ENCODE assay signal across 8 cellular contexts in genomic region chr10:33330543-33331019, GRCh38. TPM values are rescaled to one million over a fixed set of nuclear protein-coding genes. Genes with fewer than 3 reads are reported as not detected.
DNase-seq lines count a peak whose midpoint lies in the region; ATAC-seq and FAIRE-seq lines count a peak whose summit lies in the region.

No MANE protein-coding gene starts in this region.

- no CpG with 5 or more reads among the region's 11 CpGs for WGBS in neuronal stem cell (ENCODE audit: extremely low coverage in 2 of 2, insufficient read length in 2 of 2, insufficient replicate concordance in 1 of 2), 2 donors

- no peak overlapping the region for H4K91ac ChIP-seq in neuronal stem cell (ENCODE audit: low read depth, low read length, poor library complexity)

- no peak overlapping the region for H3K4ac ChIP-seq in neuronal stem cell (ENCODE audit: low read length)

- intact Hi-C loops in activated T-helper 2 cell treated with anti-CD3 and anti-CD28 coated beads, Interferon-gamma antibody, Interleukin-2, Interleukin-4, amounts not matched to agents 10 μg/mL and 5 μg/mL and 100 μg/mL, durations not matched to agents 14 hours and 24 hours and 36 hours (cut with micrococcal nuclease), result loop anchor here (1.0 to 10.0 kb wide), 4 partner anchors 78 to 334 kb away; no protein-coding TSS in a partner anchor

- H2BK12ac ChIP-seq in neuronal stem cell (ENCODE audit: low read length), result no peak overlapping the region

- FAIRE-seq in A204.1 (lab: Jason Lieb, UNC), result peak; percentile 95

- H2BK120ac ChIP-seq in neuronal stem cell (ENCODE audit: low read depth, low read length), result no peak overlapping the region

- no peak overlapping the region for H4K8ac ChIP-seq in neuronal stem cell (ENCODE audit: low read depth, low read length)

- DNase-seq in KG1 (lab: John Stamatoyannopoulos, UW) (peak; percentile 44), RPMI8226 (peak; percentile 57), fibroblast of the conjunctiva (ENCODE audit: low read depth) (peak; percentile 85), neuronal stem cell (ENCODE audit: low spot score) (peak; percentile 80)
- peak; percentile 59 for DNase-seq in activated T-helper 2 cell treated with anti-CD3 and anti-CD28 coated beads, Interferon-gamma antibody, Interleukin-2, Interleukin-4, amounts not matched to agents 10 μg/mL and 5 μg/mL and 100 μg/mL, durations not matched to agents 14 hours and 24 hours and 36 hours (ENCODE audit: low spot score)

- no peaks in the 10 kb centered on the region for H3K9me3 Mint-ChIP-seq in activated T-helper 2 cell treated with anti-CD3 and anti-CD28 coated beads, Interferon-gamma antibody, Interleukin-2, Interleukin-4, amounts not matched to agents 10 μg/mL and 5 μg/mL and 100 μg/mL, durations not matched to agents 14 hours and 24 hours and 36 hours

- H3K9me3 ChIP-seq in neuronal stem cell (replicated peaks in 1 of 2; ENCODE audit: control insufficient read depth in 2 of 2, insufficient read depth in 1 of 2, low read depth in 1 of 2, low read length in 2 of 2) (peaks cover 0 to 13% of the 10 kb centered on the region in 2 donors), stomach smooth muscle (ENCODE audit: control insufficient read depth in 2 of 2, low read length in 2 of 2) (no peaks in the 10 kb centered on the region)

- H3K4me3 Mint-ChIP-seq in activated T-helper 2 cell treated with anti-CD3 and anti-CD28 coated beads, Interferon-gamma antibody, Interleukin-2, Interleukin-4, amounts not matched to agents 10 μg/mL and 5 μg/mL and 100 μg/mL, durations not matched to agents 14 hours and 24 hours and 36 hours (ENCODE audit: low read depth), result no peak overlapping the region

- H3K36me3 ChIP-seq in neuronal stem cell (replicated peaks in 1 of 2; ENCODE audit: control insufficient read depth in 2 of 2, insufficient read depth in 2 of 2, low read length in 2 of 2) (peaks cover 0 to 63% of the 10 kb centered on the region in 2 donors), stomach smooth muscle (ENCODE audit: control insufficient read depth in 2 of 2, insufficient read depth in 2 of 2, low read length in 2 of 2) (peaks cover 0 to 4% of the 10 kb centered on the region in 2 donors)

- H3K27me3 ChIP-seq in neuronal stem cell (ENCODE audit: control insufficient read depth in 3 of 3, insufficient read depth in 3 of 3, low read depth in 1 of 3, low read length in 3 of 3), result no peaks in the 10 kb centered on the region
- H3K27me3 ChIP-seq in stomach smooth muscle (ENCODE audit: control insufficient read depth in 1 of 2, insufficient read depth in 2 of 2, low read length in 2 of 2), result no peaks in the 10 kb centered on the region

- H3K4me1 ChIP-seq in neuronal stem cell (ENCODE audit: control insufficient read depth in 2 of 2, insufficient read depth in 1 of 2, low read depth in 1 of 2, low read length in 2 of 2) (peaks cover 4 to 15% of the 10 kb centered on the region in 2 donors), stomach smooth muscle (ENCODE audit: control insufficient read depth, insufficient read depth, low read length) (peaks cover 10% of the 10 kb centered on the region)

- peaks cover 28% of the 10 kb centered on the region for H3K4me1 Mint-ChIP-seq in activated T-helper 2 cell treated with anti-CD3 and anti-CD28 coated beads, Interferon-gamma antibody, Interleukin-2, Interleukin-4, amounts not matched to agents 10 μg/mL and 5 μg/mL and 100 μg/mL, durations not matched to agents 14 hours and 24 hours and 36 hours (ENCODE audit: low read depth)

- no peak overlapping the region for H3K14ac ChIP-seq in neuronal stem cell (ENCODE audit: low read length)

- no peak overlapping the region for H2AK5ac ChIP-seq in neuronal stem cell (ENCODE audit: low read depth, low read length)

- no peaks in the 10 kb centered on the region for H3K36me3 Mint-ChIP-seq in activated T-helper 2 cell treated with anti-CD3 and anti-CD28 coated beads, Interferon-gamma antibody, Interleukin-2, Interleukin-4, amounts not matched to agents 10 μg/mL and 5 μg/mL and 100 μg/mL, durations not matched to agents 14 hours and 24 hours and 36 hours (ENCODE audit: low read depth)

- H2AFZ ChIP-seq in neuronal stem cell (ENCODE audit: low read length), result no peak overlapping the region

- no peak overlapping the region for H2BK5ac ChIP-seq in neuronal stem cell (ENCODE audit: low read length)

- ATAC-seq in GM18498 (IDR thresholded peaks at IDR 0.05; ENCODE audit: unreplicated experiment), result peak; percentile 68

- peak overlapping the region in 1 of 2 donors; percentile 86 for H3K4me3 ChIP-seq in neuronal stem cell (ENCODE audit: low read length in 2 of 2)
- H3K4me3 ChIP-seq in stomach smooth muscle (ENCODE audit: low read length in 2 of 2), result peak overlapping the region; percentile 77 to 85

- H3K79me1 ChIP-seq in neuronal stem cell (ENCODE audit: low read depth, low read length), result no peaks in the 10 kb centered on the region

- H2BK15ac ChIP-seq in neuronal stem cell (ENCODE audit: low read length), result no peak overlapping the region

- no peak overlapping the region for H3K18ac ChIP-seq in neuronal stem cell (ENCODE audit: low read length)

- no peak overlapping the region for H3K27ac Mint-ChIP-seq in activated T-helper 2 cell treated with anti-CD3 and anti-CD28 coated beads, Interferon-gamma antibody, Interleukin-2, Interleukin-4, amounts not matched to agents 10 μg/mL and 5 μg/mL and 100 μg/mL, durations not matched to agents 14 hours and 24 hours and 36 hours

- no peak overlapping the region for H3K4me2 ChIP-seq in neuronal stem cell (ENCODE audit: insufficient read depth, low read length, poor library complexity, severe bottlenecking)

- peaks cover 49% of the 10 kb centered on the region for H3K27me3 Mint-ChIP-seq in activated T-helper 2 cell treated with anti-CD3 and anti-CD28 coated beads, Interferon-gamma antibody, Interleukin-2, Interleukin-4, amounts not matched to agents 10 μg/mL and 5 μg/mL and 100 μg/mL, durations not matched to agents 14 hours and 24 hours and 36 hours (ENCODE audit: low read depth)

- H3K9ac ChIP-seq in neuronal stem cell (ENCODE audit: low read depth, low read length, poor library complexity) (no peak overlapping the region), stomach smooth muscle (ENCODE audit: low read length in 2 of 2) (peak overlapping the region in 1 of 2 donors; percentile 11)

- H3K23ac ChIP-seq in neuronal stem cell (ENCODE audit: low read depth, low read length, poor library complexity), result no peak overlapping the region

- no peak overlapping the region for H3K27ac ChIP-seq in neuronal stem cell (replicated peaks; ENCODE audit: low read length)
- H3K27ac ChIP-seq in stomach smooth muscle (ENCODE audit: low read length), result no peak overlapping the region

RNA-seq across cellular contexts. Expression of gene NRP1, which starts 3.9 kb away (rescaled TPM):
- 6.1 and 6.6 TPM in 2 replicates for total RNA-seq in activated T-helper 2 cell treated with anti-CD3 and anti-CD28 coated beads, Interferon-gamma antibody, Interleukin-2, Interleukin-4, amounts not matched to agents 10 μg/mL and 5 μg/mL and 100 μg/mL, durations not matched to agents 14 hours and 24 hours and 36 hours
- 2.9 TPM for polyA plus RNA-seq in neuronal stem cell (2013, experiment 1 of 2)
- polyA plus RNA-seq in neuronal stem cell (2013, experiment 2 of 2), result 2.6 TPM
